ENCODE assay signal across 11 cellular contexts in genomic region chr13:39892731-39893293, GRCh38.
A peak's percentile ranks its signal among the peaks of the same experiment; 100 is the strongest.
DNase-seq lines count a peak whose midpoint lies in the region; ATAC-seq and TF ChIP-seq lines count a peak whose summit lies in the region.
"Had no signal": no experiment of that assay in that cellular context is flagged by ENCODE, and none has a peak within 500 bp of the region (broad histone marks: within the 10 kb centered on the region; RNA-seq: fewer than 3 reads in every experiment).

No MANE protein-coding gene starts in this region.

- DNase-seq in activated effector memory CD4-positive, alpha-beta T cell treated with anti-CD3 and anti-CD28 coated beads, Interleukin-2, amount 50 U/mL, for 16 hours, result peak; percentile 65
- DNase-seq in activated effector memory CD4-positive, alpha-beta T cell treated with Interleukin-2 at 50 U/mL for 16 hours, result no peak
- DNase-seq in left kidney (ENCODE audit: low read depth, low spot score) (peak; percentile 10), vagina (ENCODE audit: extremely low spot score in 2 of 2) (no peak), DMS 273 (lab: John Stamatoyannopoulos, UW; ENCODE audit: unreplicated experiment) (no peak), sigmoid colon (no peak)
- DNase-seq: brain microvascular endothelial cell, WERI-Rb-1 had no signal

- H3K4me3 Mint-ChIP-seq in activated naive CD8-positive, alpha-beta T cell, result peak overlapping the region; percentile 63

- H3K36me3 ChIP-seq in vagina, result no peaks in the 10 kb centered on the region
- H3K36me3 ChIP-seq in sigmoid colon, result no peaks in the 10 kb centered on the region
- H3K36me3 ChIP-seq: brain microvascular endothelial cell, thoracic aorta, WERI-Rb-1 had no signal

- TF ChIP-seq CTCF in vagina (IDR thresholded peaks at IDR 0.05) (no peak), sigmoid colon (IDR thresholded peaks at IDR 0.05) (no peak)

- peaks cover 10% of the 10 kb centered on the region for H3K4me1 ChIP-seq in vagina
- H3K4me1 ChIP-seq in sigmoid colon, result peaks cover 0 to 15% (median 4%) of the 10 kb centered on the region in 4 donors

- TF ChIP-seq POLR2A in vagina (IDR thresholded peaks at IDR 0.05) (no peak), sigmoid colon (IDR thresholded peaks at IDR 0.05) (no peak)

- H3K36me3 Mint-ChIP-seq in activated naive CD8-positive, alpha-beta T cell, result no peaks in the 10 kb centered on the region

- no peaks in the 10 kb centered on the region for H3K27me3 ChIP-seq in vagina
- no peaks in the 10 kb centered on the region for H3K27me3 ChIP-seq in sigmoid colon
- H3K27me3 ChIP-seq: brain microvascular endothelial cell had no signal

- ATAC-seq in GM21528 (IDR thresholded peaks at IDR 0.05; ENCODE audit: low FRiP score, unreplicated experiment), result no peak

- H3K27ac Mint-ChIP-seq in activated naive CD8-positive, alpha-beta T cell, result peak overlapping the region; percentile 4

- H3K4me1 Mint-ChIP-seq in activated naive CD8-positive, alpha-beta T cell (ENCODE audit: low read depth), result peaks cover 40% of the 10 kb centered on the region

- H3K9me3 ChIP-seq in vagina, result no peaks in the 10 kb centered on the region
- no peaks in the 10 kb centered on the region for H3K9me3 ChIP-seq in sigmoid colon
- H3K9me3 ChIP-seq: thoracic aorta had no signal

- TF ChIP-seq EP300 in sigmoid colon (IDR thresholded peaks at IDR 0.05), result no peak

- H3K4me3 ChIP-seq in vagina, result no peak overlapping the region
- H3K4me3 ChIP-seq in sigmoid colon, result no peak overlapping the region
- H3K4me3 ChIP-seq: thoracic aorta had no signal

- intact Hi-C loops in vagina (cut with DNase I) (no loop called here), sigmoid colon (cut with DNase I) (no loop called here)

- 39 to 65% methylated on average over 5 of the region's 5 CpGs for WGBS in sigmoid colon, 2 donors

- H3K9me3 Mint-ChIP-seq in activated naive CD8-positive, alpha-beta T cell (ENCODE audit: low read depth), result no peaks in the 10 kb centered on the region

- peak overlapping the region; percentile 50 for H3K27ac ChIP-seq in vagina
- H3K27ac ChIP-seq in sigmoid colon, result peak overlapping the region in 2 of 4 donors; percentile 9 to 22
- H3K27ac ChIP-seq: brain microvascular endothelial cell, WERI-Rb-1 had no signal

- no peaks in the 10 kb centered on the region for H3K27me3 Mint-ChIP-seq in activated naive CD8-positive, alpha-beta T cell

Comparison
In these comparisons a context has a peak if more than half of its experiments do, and no peak if none do; other contexts are left out.
1. DNase-seq: peak in activated effector memory CD4-positive, alpha-beta T cell treated with anti-CD3 and anti-CD28 coated beads, Interleukin-2, amount 50 U/mL, for 16 hours (single experiment) and left kidney (single experiment); none in activated effector memory CD4-positive, alpha-beta T cell treated with Interleukin-2 at 50 U/mL for 16 hours (single experiment), vagina (0 of 2), DMS 273 (single experiment) and sigmoid colon (single experiment).